ENCODE assay signal across 8 cellular contexts in genomic region chr22:21865041-21865440, GRCh38. TPM values are rescaled to one million over a fixed set of nuclear protein-coding genes. Genes with fewer than 3 reads are reported as not detected.
DNase-seq lines count a peak whose midpoint lies in the region; ATAC-seq and TF ChIP-seq lines count a peak whose summit lies in the region.

No MANE protein-coding gene starts in this region.

- in situ Hi-C loops in gastrocnemius medialis (cut with MboI; ENCODE audit: low sequenced_read_pairs in 4 of 4): no loop called here

- H3K4me1 ChIP-seq in cardiac muscle cell (ENCODE audit: low read depth) (peaks cover 35% of the 10 kb centered on the region), fibroblast of lung (ENCODE audit: control insufficient read depth, extremely low read depth, insufficient read depth, low read length) (peaks cover 2% of the 10 kb centered on the region), gastrocnemius medialis (peaks cover 60 to 67% of the 10 kb centered on the region in 2 donors)

- H3K27ac ChIP-seq in cardiac muscle cell: no peak overlapping the region
- no peak overlapping the region for H3K27ac ChIP-seq in fibroblast of lung (ENCODE audit: insufficient read depth, low read length)
- peak overlapping the region in 2 of 4 donors; percentile 4 to 90 for H3K27ac ChIP-seq in gastrocnemius medialis

- H4K20me1 ChIP-seq in fibroblast of lung (ENCODE audit: control insufficient read depth, extremely low read depth, insufficient read depth, low read length): peaks cover 8% of the 10 kb centered on the region

- H3K4me3 ChIP-seq in cardiac muscle cell: peak overlapping the region; percentile 90
- peak overlapping the region in 2 of 4 experiments; percentile 93 to 95 for H3K4me3 ChIP-seq in fibroblast of lung (replicated peaks in 1 of 4; ENCODE audit: control extremely low read depth in 1 of 4, insufficient read depth in 1 of 4, low read depth in 3 of 4, low read length in 4 of 4)
- H3K4me3 ChIP-seq in gastrocnemius medialis: peak overlapping the region in 3 of 4 donors; percentile 83 to 95 (median 86)

- H3K27me3 ChIP-seq in cardiac muscle cell (no peaks in the 10 kb centered on the region), fibroblast of lung (ENCODE audit: control insufficient read depth, insufficient read depth, low read length) (no peaks in the 10 kb centered on the region), gastrocnemius medialis (no peaks in the 10 kb centered on the region)

- intact Hi-C loops in left ventricle myocardium superior (cut with micrococcal nuclease): no loop called here
- intact Hi-C loops in gastrocnemius medialis (cut with DNase I; ENCODE audit: low total_unique reads): loop anchor here (5.0 kb wide), 1 partner anchor 72 kb away; no protein-coding TSS in a partner anchor

- ATAC-seq in left ventricle myocardium superior: no peak
- ATAC-seq in T-helper 17 cell: no peak
- no peak for ATAC-seq in gastrocnemius medialis
- ATAC-seq in HG02798 (IDR thresholded peaks at IDR 0.05; ENCODE audit: poor library complexity, unreplicated experiment): no peak
- no peak for ATAC-seq in GM21576 (IDR thresholded peaks at IDR 0.05; ENCODE audit: unreplicated experiment)

- DNase-seq in cardiac muscle cell (ENCODE audit: low read depth in 1 of 2, low spot score in 1 of 2) (peak; percentile 20 to 87), left ventricle myocardium superior (no peak), T-helper 17 cell (no peak), fibroblast of lung (ENCODE audit: low read depth in 2 of 2) (peak; percentile 86 to 88), gastrocnemius medialis (peak in 1 of 2 donors; percentile 16), activated gamma-delta T cell (lab: John Stamatoyannopoulos, UW) (no peak)

- H3K4me2 ChIP-seq in fibroblast of lung (ENCODE audit: extremely low read depth, insufficient read depth, low read length): peak overlapping the region; percentile 87

- TF ChIP-seq CTCF in cardiac muscle cell (IDR thresholded peaks at IDR 0.05; ENCODE audit: low read depth, low read length) (no peak), fibroblast of lung (conservative IDR thresholded peaks at IDR 0.05 in 1 of 2, IDR thresholded peaks at IDR 0.05 in 1 of 2; ENCODE audit: low read depth in 1 of 2, low read length in 2 of 2) (no peak), gastrocnemius medialis (IDR thresholded peaks at IDR 0.05 in 4 of 5, conservative IDR thresholded peaks at IDR 0.05 in 1 of 5) (no peak)

- H3K36me3 Mint-ChIP-seq in T-helper 17 cell (ENCODE audit: low read depth): peaks cover 6% of the 10 kb centered on the region

- peaks cover 59% of the 10 kb centered on the region for H3K4me1 Mint-ChIP-seq in T-helper 17 cell

- TF ChIP-seq POLR2A in gastrocnemius medialis (IDR thresholded peaks at IDR 0.05): no peak

- peak overlapping the region; percentile 21 for H3K4me3 Mint-ChIP-seq in T-helper 17 cell

- no peak overlapping the region for H2AFZ ChIP-seq in fibroblast of lung (ENCODE audit: low read length)

- H3K36me3 ChIP-seq in cardiac muscle cell: no peaks in the 10 kb centered on the region
- no peaks in the 10 kb centered on the region for H3K36me3 ChIP-seq in fibroblast of lung (ENCODE audit: control insufficient read depth, insufficient read depth, low read length)
- H3K36me3 ChIP-seq in gastrocnemius medialis: no peaks in the 10 kb centered on the region

- no peaks in the 10 kb centered on the region for H3K27me3 Mint-ChIP-seq in T-helper 17 cell

- peaks cover 71% of the 10 kb centered on the region for H3K79me2 ChIP-seq in fibroblast of lung (ENCODE audit: control insufficient read depth, insufficient read depth, low read length)

- peak overlapping the region; percentile 90 for H3K27ac Mint-ChIP-seq in T-helper 17 cell

- H3K9me3 ChIP-seq in cardiac muscle cell (ENCODE audit: low read depth) (no peaks in the 10 kb centered on the region), T-helper 17 cell (ENCODE audit: control insufficient read depth, low read length, poor library complexity, severe bottlenecking) (no peaks in the 10 kb centered on the region), fibroblast of lung (ENCODE audit: control insufficient read depth, insufficient read depth, low read depth, low read length) (no peaks in the 10 kb centered on the region), gastrocnemius medialis (no peaks in the 10 kb centered on the region)

- H3K9ac ChIP-seq in fibroblast of lung (ENCODE audit: insufficient read depth, low read length): no peak overlapping the region

RNA-seq across cellular contexts. Expression of gene MAPK1, which starts 2.4 kb away (rescaled TPM):
- 32.7 and 73.2 TPM in 2 replicates for total RNA-seq in cardiac muscle cell
- 72.1 and 92.5 TPM in 2 replicates for polyA plus RNA-seq in cardiac muscle cell
- 80.5 TPM for total RNA-seq in left ventricle myocardium superior
- 10 to 100 TPM; 74.2 to 84.6 TPM for total RNA-seq in T-helper 17 cell
- 39.3 and 53.8 TPM in 2 replicates for total RNA-seq in fibroblast of lung
- 133 and 134 TPM in 2 replicates for polyA plus RNA-seq in fibroblast of lung
- 81.9 and 90.2 TPM in 2 replicates for polyA plus RNA-seq in fibroblast of lung (2012)
- 115 and 151 TPM in 2 replicates for polyA minus RNA-seq in fibroblast of lung (ENCODE audit: low replicate concordance)
- total RNA-seq in gastrocnemius medialis: 10 to 100 TPM; 39.8 to 79.5 (median 57.2) TPM

Comparison
In these comparisons a context has a peak if more than half of its experiments do, and no peak if none do; other contexts are left out.
1. DNase-seq: peak in cardiac muscle cell (2 of 2) and fibroblast of lung (2 of 2); none in left ventricle myocardium superior (single experiment), T-helper 17 cell (0 of 3) and activated gamma-delta T cell (single experiment).